In genomic region chr11:30432177-30432576, GRCh38 we compare ENCODE assay signal across 28 cellular contexts.
DNase-seq lines count a peak whose midpoint lies in the region; ATAC-seq and TF ChIP-seq lines count a peak whose summit lies in the region.
"Had no signal": no experiment of that assay in that cellular context is flagged by ENCODE, and none has a peak within 500 bp of the region (broad histone marks: within the 10 kb centered on the region; RNA-seq: fewer than 3 reads in every experiment).

No MANE protein-coding gene starts in this region.

- H3K4me1 ChIP-seq in heart left ventricle: peaks cover 0 to 36% (median 18%) of the 10 kb centered on the region in 12 donors
- H3K4me1 ChIP-seq in tibial artery: peaks cover 0 to 53% (median 16%) of the 10 kb centered on the region in 4 donors
- H3K4me1 ChIP-seq: A549, lower lobe of right lung, Peyer's patch, SJSA1 had no signal

- H3K36me3 ChIP-seq in heart left ventricle: no peaks in the 10 kb centered on the region
- H3K36me3 ChIP-seq in tibial artery: no peaks in the 10 kb centered on the region
- H3K36me3 ChIP-seq: lower lobe of right lung, Peyer's patch, SJSA1 had no signal

- H3K4me3 ChIP-seq in heart left ventricle (no peak overlapping the region), tibial artery (no peak overlapping the region)
- H3K4me3 ChIP-seq: A549, dorsolateral prefrontal cortex, lower lobe of right lung, Peyer's patch, SJSA1, smooth muscle cell had no signal

- intact Hi-C loops in heart left ventricle (cut with DNase I) (loop anchor here in 1 of 10 donors (10.0 kb wide), 1 partner anchor 153 kb away; the partner anchor contains the start of gene MPPED2), cardiac septum (cut with DNase I) (no loop called here), tibial artery (cut with DNase I; ENCODE audit: low total_unique reads) (no loop called here)

- WGBS in heart left ventricle, 4 donors: 50 to 57% (median 54%) methylated on average over 1 of the region's 1 CpG

- ATAC-seq in heart left ventricle (peak in 2 of 4 donors; percentile 41 to 53), HG03280 (IDR thresholded peaks at IDR 0.05; ENCODE audit: unreplicated experiment) (peak; percentile 56)
- ATAC-seq: A549, HCT116, lower lobe of right lung had no signal

- no peak for TF ChIP-seq POLR2A in heart left ventricle (IDR thresholded peaks at IDR 0.05)

- DNase-seq in heart left ventricle (no peak), cardiac septum (ENCODE audit: low spot score) (no peak), inferior parietal cortex (ENCODE audit: extremely low spot score) (peak; percentile 6), tibial artery (no peak), NCI-H128 (lab: John Stamatoyannopoulos, UW; ENCODE audit: unreplicated experiment) (no peak), NCI-H1930 (lab: John Stamatoyannopoulos, UW) (no peak)
- no peak for DNase-seq in effector CD8-positive, alpha-beta T cell (lab: John Stamatoyannopoulos, UW)
- DNase-seq: activated CD4-positive, alpha-beta T cell treated with anti-CD3 and anti-CD28 coated beads for 1 hour; activated effector memory CD4-positive, alpha-beta T cell treated with anti-CD3 and anti-CD28 coated beads, Interleukin-2, amount 50 U/mL, for 16 hours; activated naive CD8-positive, alpha-beta T cell treated with anti-CD3 and anti-CD28 coated beads, Interleukin-2, amount 10 ng/mL, durations not matched to agents 7 days and 5 days; cerebellar nuclear complex; DMS53; dorsolateral prefrontal cortex; erythroblast; foreskin melanocyte; KBM-7; lower lobe of right lung; NCI-H146; NCI-H2171; NCI-H524; NK-92 treated with Interleukin-12 subunit alpha and Interleukin-12 subunit beta, amount 100 ng/mL, for 24 hours; Peyer's patch; stimulated activated CD4-positive, alpha-beta T cell treated with anti-CD3 and anti-CD28 coated beads, Interleukin-2, amount 100 ng/mL, for 24 hours had no signal

- no peaks in the 10 kb centered on the region for H3K27me3 ChIP-seq in heart left ventricle
- no peaks in the 10 kb centered on the region for H3K27me3 ChIP-seq in tibial artery
- H3K27me3 ChIP-seq: dorsolateral prefrontal cortex, Peyer's patch had no signal

- TF ChIP-seq CTCF in heart left ventricle (IDR thresholded peaks at IDR 0.05): no peak
- TF ChIP-seq CTCF in tibial artery (IDR thresholded peaks at IDR 0.05): no peak

- H3K9me3 ChIP-seq in heart left ventricle (no peaks in the 10 kb centered on the region), tibial artery (no peaks in the 10 kb centered on the region)
- H3K9me3 ChIP-seq: A549, lower lobe of right lung, Peyer's patch, SJSA1 had no signal

- peak overlapping the region in 9 of 12 donors; percentile 1 to 49 (median 24) for H3K27ac ChIP-seq in heart left ventricle
- peak overlapping the region; percentile 42 to 54 for H3K27ac ChIP-seq in tibial artery
- H3K27ac ChIP-seq: A549, dorsolateral prefrontal cortex, lower lobe of right lung, Peyer's patch, SJSA1 had no signal
